In the genomic region with DNA sequence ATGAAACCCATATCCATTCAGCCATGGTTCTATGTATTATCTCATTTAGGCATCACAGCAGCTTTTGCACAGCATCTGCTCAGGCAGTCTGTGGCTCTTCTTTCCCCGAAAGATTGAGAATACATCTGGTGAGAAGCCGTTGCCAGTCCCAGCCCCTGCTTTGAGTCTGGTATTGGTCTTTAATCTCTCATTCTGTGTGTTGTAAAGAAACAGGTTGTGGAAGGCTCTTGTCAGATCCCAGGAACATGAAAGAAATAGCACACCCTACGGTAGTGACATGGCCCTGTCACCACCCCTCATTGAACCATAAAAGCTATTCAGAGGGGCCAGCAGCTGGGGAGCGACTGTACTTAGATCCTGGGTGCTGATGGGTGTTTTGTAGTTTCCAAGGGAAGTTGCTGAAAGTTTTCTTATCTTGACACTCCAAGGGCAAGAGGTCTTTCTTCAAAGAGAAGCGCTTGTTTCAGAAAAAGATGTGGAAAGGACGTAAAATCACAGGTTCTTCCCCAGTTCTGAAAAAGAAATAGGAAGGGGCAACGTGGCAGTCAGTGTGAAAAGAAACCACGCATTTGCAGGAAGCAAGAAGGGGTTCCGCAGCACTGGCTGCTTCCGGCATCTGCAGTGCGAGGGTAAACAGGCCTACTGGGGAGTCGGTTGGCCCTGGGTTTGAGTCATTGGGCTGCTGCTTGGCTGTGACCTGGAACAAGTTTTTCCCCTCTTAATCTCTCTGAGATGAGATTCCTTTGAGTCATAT, we compare ENCODE assay signal across 9 cellular contexts.
DNase-seq lines count a peak whose midpoint lies in the region; ATAC-seq and TF ChIP-seq lines count a peak whose summit lies in the region.
"Had no signal": no experiment of that assay in that cellular context is flagged by ENCODE, and none has a peak within 500 bp of the region (broad histone marks: within the 10 kb centered on the region; RNA-seq: fewer than 3 reads in every experiment).

No MANE protein-coding gene starts in this region.

- H3K4me3 ChIP-seq in CD8-positive, alpha-beta memory T cell (ENCODE audit: low read length) = peak overlapping the region; percentile 22

- peaks cover 0 to 8% (median 3%) of the 10 kb centered on the region in 3 donors for H3K36me3 Mint-ChIP-seq in CD8-positive, alpha-beta memory T cell
- H3K36me3 Mint-ChIP-seq in activated B cell treated with CpG ODN at 0.5 μM for 24 hours (ENCODE audit: low read depth) = peaks cover 14% of the 10 kb centered on the region

- H3K4me1 ChIP-seq in CD8-positive, alpha-beta memory T cell (ENCODE audit: insufficient read depth, low read length) = peaks cover 87% of the 10 kb centered on the region

- H3K9me3 Mint-ChIP-seq in CD8-positive, alpha-beta memory T cell = no peaks in the 10 kb centered on the region
- no peaks in the 10 kb centered on the region for H3K9me3 Mint-ChIP-seq in activated B cell treated with CpG ODN at 0.5 μM for 24 hours

- H3K9me3 ChIP-seq in CD8-positive, alpha-beta memory T cell (ENCODE audit: low read length) = no peaks in the 10 kb centered on the region

- H3K36me3 ChIP-seq in CD8-positive, alpha-beta memory T cell (ENCODE audit: insufficient read depth, low read length) = no peaks in the 10 kb centered on the region

- H3K27ac ChIP-seq in CD8-positive, alpha-beta memory T cell (ENCODE audit: low read depth, low read length) = peak overlapping the region; percentile 56

- H3K27me3 Mint-ChIP-seq in CD8-positive, alpha-beta memory T cell = no peaks in the 10 kb centered on the region
- H3K27me3 Mint-ChIP-seq in activated B cell treated with CpG ODN at 0.5 μM for 24 hours = no peaks in the 10 kb centered on the region

- no peaks in the 10 kb centered on the region for H3K27me3 ChIP-seq in CD8-positive, alpha-beta memory T cell (ENCODE audit: insufficient read depth, low read length, poor library complexity, severe bottlenecking)

- DNase-seq in CD8-positive, alpha-beta memory T cell = peak; percentile 14 to 69 (median 41)
- DNase-seq in activated B cell treated with CpG ODN at 0.5 μM for 24 hours (no peak), dermis blood vessel endothelial cell (no peak), NCI-H1105 (lab: John Stamatoyannopoulos, UW) (no peak)
- DNase-seq in central memory CD4-positive, alpha-beta T cell = peak; percentile 45
- DNase-seq in stimulated activated CD4-positive, alpha-beta T cell treated with anti-CD3 and anti-CD28 coated beads, Interleukin-15, amount 100 ng/mL, for 24 hours = peak; percentile 88
- DNase-seq: NCI-H2081 treated with DMSO at 0.1 percent for 48 hours had no signal

- POLR2A ChIA-PET in CD8-positive, alpha-beta memory T cell (lab: Charles Lee) = no interaction called here
- POLR2A ChIA-PET in activated B cell treated with CpG ODN at 0.5 μM for 24 hours (lab: Charles Lee) = interaction anchor here (1.3 to 1.8 kb wide), 2 partner anchors 38 to 565 kb away, joined by 4 to 6 read pairs; no protein-coding TSS in a partner anchor

- ATAC-seq in activated B cell treated with CpG ODN at 0.5 μM for 24 hours (ENCODE audit: low read depth) (peak; percentile 84), HG03280 (IDR thresholded peaks at IDR 0.05; ENCODE audit: unreplicated experiment) (no peak), GM21447 (IDR thresholded peaks at IDR 0.05; ENCODE audit: unreplicated experiment) (no peak)

- no peak for TF ChIP-seq CTCF in activated B cell treated with CpG ODN at 0.5 μM for 24 hours (IDR thresholded peaks at IDR 0.05)

- intact Hi-C loops in activated B cell treated with CpG ODN at 0.5 μM for 24 hours (cut with micrococcal nuclease) = loop anchor here (2.0 kb wide), 1 partner anchor 146 kb away; a partner anchor contains a TSS

- CTCF ChIA-PET in CD8-positive, alpha-beta memory T cell (lab: Charles Lee) = interaction anchor here (0.8 to 1.7 kb wide), 3 partner anchors 14 to 146 kb away, joined by 3 to 4 read pairs (median 3); no protein-coding TSS in a partner anchor
- CTCF ChIA-PET in activated B cell treated with CpG ODN at 0.5 μM for 24 hours (lab: Charles Lee) = interaction anchor here (1.6 kb wide), 1 partner anchor 19 kb away, joined by 4 read pairs; no protein-coding TSS in a partner anchor

- H3K4me1 Mint-ChIP-seq in CD8-positive, alpha-beta memory T cell = peaks cover 73 to 88% (median 84%) of the 10 kb centered on the region in 3 donors
- peaks cover 69% of the 10 kb centered on the region for H3K4me1 Mint-ChIP-seq in activated B cell treated with CpG ODN at 0.5 μM for 24 hours

- peak overlapping the region; percentile 20 to 86 (median 79) for H3K4me3 Mint-ChIP-seq in CD8-positive, alpha-beta memory T cell
- H3K4me3 Mint-ChIP-seq in activated B cell treated with CpG ODN at 0.5 μM for 24 hours = peak overlapping the region; percentile 73

- H3K27ac Mint-ChIP-seq in CD8-positive, alpha-beta memory T cell = peak overlapping the region; percentile 91 to 98 (median 96)
- peak overlapping the region; percentile 95 for H3K27ac Mint-ChIP-seq in activated B cell treated with CpG ODN at 0.5 μM for 24 hours

Comparison
In these comparisons a context has a peak if more than half of its experiments do, and no peak if none do; other contexts are left out.
1. DNase-seq: peak in CD8-positive, alpha-beta memory T cell (5 of 5), central memory CD4-positive, alpha-beta T cell (single experiment) and stimulated activated CD4-positive, alpha-beta T cell treated with anti-CD3 and anti-CD28 coated beads, Interleukin-15, amount 100 ng/mL, for 24 hours (single experiment); none in activated B cell treated with CpG ODN at 0.5 μM for 24 hours (single experiment), dermis blood vessel endothelial cell (single experiment) and NCI-H1105 (single experiment).